In the genomic region with DNA sequence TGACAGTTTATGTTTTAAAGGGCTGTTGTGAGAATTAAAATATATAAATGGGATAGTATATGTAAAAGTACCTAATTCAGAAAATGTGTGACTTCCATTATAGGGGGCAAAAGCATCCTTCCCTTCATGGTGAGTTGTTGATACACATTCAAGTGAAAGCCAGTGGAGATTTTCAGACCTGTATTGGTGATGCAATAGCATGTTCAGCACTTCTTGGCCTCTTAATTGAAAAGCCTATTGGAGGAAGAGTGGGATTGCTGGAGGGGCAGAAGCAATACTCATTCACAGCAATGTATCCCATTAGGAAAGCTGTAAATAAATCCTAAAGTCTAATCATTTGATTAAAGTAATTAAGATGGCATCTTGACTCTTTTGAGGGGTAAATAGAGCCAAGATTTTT, we compare ENCODE assay signal across 31 cellular contexts.
"Had no signal": no experiment of that assay in that cellular context is flagged by ENCODE, and none has a peak within 500 bp of the region (broad histone marks: within the 10 kb centered on the region; RNA-seq: fewer than 3 reads in every experiment).

No MANE protein-coding gene starts in this region.

- H3K4me1 ChIP-seq: ascending aorta, breast epithelium, colonic mucosa had no signal

- H3K27ac ChIP-seq: ascending aorta, breast epithelium, cardiac muscle cell, colonic mucosa, epithelial cell of prostate, esophagus squamous epithelium, gastroesophageal sphincter, heart right ventricle, hepatocyte had no signal

- H3K4me3 ChIP-seq: ascending aorta, breast epithelium, cardiac muscle cell, colonic mucosa, esophagus squamous epithelium, gastroesophageal sphincter, heart right ventricle, hepatocyte had no signal

- DNase-seq: activated CD4-positive, alpha-beta memory T cell treated with anti-CD3 and anti-CD28 coated beads for 36 hours; activated CD4-positive, alpha-beta T cell treated with anti-CD3 and anti-CD28 coated beads for 36 hours; activated CD4-positive, alpha-beta T cell treated with anti-CD3 and anti-CD28 coated beads, Interleukin-2, amount 10 ng/mL, durations not matched to agents 24 days and 14 days; activated CD4-positive, CD25-positive, alpha-beta regulatory T cell; activated CD4-positive, CD25-positive, alpha-beta regulatory T cell treated with anti-CD3 and anti-CD28 coated beads, Interleukin-2, amount 50 U/mL, for 72 hours; activated CD8-positive, alpha-beta memory T cell treated with anti-CD3 and anti-CD28 coated beads, Interleukin-2, amount 50 U/mL, for 48 hours; activated CD8-positive, alpha-beta T cell treated with anti-CD3 and anti-CD28 coated beads, Interleukin-2, amount 10 ng/mL, durations not matched to agents 7 days and 5 days; activated gamma-delta T cell; activated naive CD4-positive, alpha-beta T cell; activated naive CD4-positive, alpha-beta T cell treated with anti-CD3 and anti-CD28 coated beads, Interleukin-2, amount 10 ng/mL, durations not matched to agents 7 days and 5 days; activated naive CD8-positive, alpha-beta T cell treated with anti-CD3 and anti-CD28 coated beads, Interleukin-2, amount 10 ng/mL, durations not matched to agents 7 days and 5 days; activated T-cell treated with anti-CD3 and anti-CD28 coated beads for 4 hours; activated T-cell treated with anti-CD3 and anti-CD28 coated beads, Interleukin-2, amount 50 U/mL, for 24 hours; activated T-cell treated with anti-CD3 and anti-CD28 coated beads, Interleukin-2, amount 50 U/mL, for 72 hours; central memory CD4-positive, alpha-beta T cell; cerebellar nuclear complex; colonic mucosa; effector CD8-positive, alpha-beta T cell; esophagus squamous epithelium; foreskin melanocyte; heart right ventricle; T1000 had no signal

- H3K4me2 ChIP-seq: hepatocyte had no signal

- FAIRE-seq: endometrium, endothelial cell of umbilical vein had no signal

- H3K27me3 ChIP-seq: ascending aorta, breast epithelium, cardiac muscle cell, colonic mucosa, esophagus squamous epithelium, gastroesophageal sphincter, heart right ventricle, hepatocyte had no signal

- H3K36me3 ChIP-seq: breast epithelium, colonic mucosa had no signal

- ATAC-seq: activated CD4-positive, alpha-beta T cell treated with anti-CD3 and anti-CD28 coated beads for 36 hours; activated CD8-positive, alpha-beta T cell treated with anti-CD3 and anti-CD28 coated beads, Interleukin-2, amount 10 ng/mL, durations not matched to agents 7 days and 5 days; activated naive CD4-positive, alpha-beta T cell treated with anti-CD3 and anti-CD28 coated beads, Interleukin-2, amount 50 U/mL, for 72 hours; activated T-cell treated with anti-CD3 and anti-CD28 coated beads, Interleukin-2, amount 50 U/mL, for 72 hours; gastroesophageal sphincter; heart right ventricle had no signal

- H2AFZ ChIP-seq: hepatocyte had no signal

- H3K9me3 ChIP-seq: ascending aorta, breast epithelium, colonic mucosa, esophagus squamous epithelium, gastroesophageal sphincter, heart right ventricle had no signal
